ENCODE assay signal across 15 cellular contexts in genomic region chr13:60155978-60156377, GRCh38. TPM values are rescaled to one million over a fixed set of nuclear protein-coding genes. Genes with fewer than 3 reads are reported as not detected.
DNase-seq lines count a peak whose midpoint lies in the region; ATAC-seq and TF ChIP-seq lines count a peak whose summit lies in the region.
"Had no signal": no experiment of that assay in that cellular context is flagged by ENCODE, and none has a peak within 500 bp of the region (broad histone marks: within the 10 kb centered on the region; RNA-seq: fewer than 3 reads in every experiment).

No MANE protein-coding gene starts in this region.

- no peak for TF ChIP-seq RAD21 in SK-N-SH (IDR thresholded peaks at IDR 0.05; ENCODE audit: low read length)

- H2AK5ac ChIP-seq in mesendoderm (ENCODE audit: low read length) = no peak overlapping the region

- no peaks in the 10 kb centered on the region for H3K9me2 ChIP-seq in SK-N-SH

- H2BK5ac ChIP-seq in mesendoderm (ENCODE audit: low read length) = no peak overlapping the region

- no peak overlapping the region for H4K5ac ChIP-seq in mesendoderm (ENCODE audit: low read length)

- H3K4me3 ChIP-seq in SK-N-SH (ENCODE audit: low read depth in 2 of 2, low read length in 1 of 2) (no peak overlapping the region), mesendoderm (ENCODE audit: low read length) (no peak overlapping the region), right cardiac atrium (ENCODE audit: low read length) (no peak overlapping the region)
- H3K4me3 ChIP-seq: coronary artery, esophagus squamous epithelium, skin epidermis had no signal

- H3K4me1 ChIP-seq in SK-N-SH (ENCODE audit: control insufficient read depth in 1 of 2, insufficient read depth in 2 of 2, low read depth in 1 of 2, low read length in 1 of 2) (peaks cover 0 to 33% of the 10 kb centered on the region in 2 experiments; a peak in 2 of 4 replicates), mesendoderm (ENCODE audit: control insufficient read depth, low read depth, low read length) (peaks cover 4% of the 10 kb centered on the region), right cardiac atrium (ENCODE audit: control insufficient read depth, insufficient read depth, low read length) (no peaks in the 10 kb centered on the region)

- CTCF ChIA-PET in SK-N-SH (lab: Yijun Ruan, JAX) = interaction anchor here (1.1 kb wide), 1 partner anchor 10 kb away, joined by 5 read pairs; no protein-coding TSS in a partner anchor

- no peak for TF ChIP-seq CTCF in SK-N-SH (IDR thresholded peaks at IDR 0.05)

- H4K8ac ChIP-seq in mesendoderm (ENCODE audit: low read depth, low read length) = no peak overlapping the region

- H3K79me2 ChIP-seq in SK-N-SH (ENCODE audit: insufficient read depth) (peaks cover 98% of the 10 kb centered on the region), mesendoderm (ENCODE audit: control insufficient read depth, insufficient read depth, low read length) (peaks cover 64% of the 10 kb centered on the region)

- no peak overlapping the region for H3K4me2 ChIP-seq in SK-N-SH
- no peak overlapping the region for H3K4me2 ChIP-seq in mesendoderm (ENCODE audit: low read length)

- no peak overlapping the region for H3K56ac ChIP-seq in mesendoderm (ENCODE audit: low read length)

- POLR2A ChIA-PET in SK-N-SH (lab: Yijun Ruan, JAX) = no interaction called here

- no peaks in the 10 kb centered on the region for H3F3A ChIP-seq in SK-N-SH (replicated peaks; ENCODE audit: insufficient read depth)

- peak; percentile 66 for ATAC-seq in GM18502 (IDR thresholded peaks at IDR 0.05; ENCODE audit: poor library complexity, unreplicated experiment)
- peak; percentile 59 for ATAC-seq in HG02884 (IDR thresholded peaks at IDR 0.05; ENCODE audit: unreplicated experiment)
- ATAC-seq in HG02981 (IDR thresholded peaks at IDR 0.05; ENCODE audit: unreplicated experiment) = no peak
- ATAC-seq in right cardiac atrium = no peak
- ATAC-seq: CD8-positive, alpha-beta T cell had no signal

- H3K4ac ChIP-seq in mesendoderm (ENCODE audit: low read depth, low read length) = no peak overlapping the region

- H3K27ac ChIP-seq in SK-N-SH (ENCODE audit: low read depth in 2 of 2, low read length in 1 of 2) (no peak overlapping the region; a peak in 1 of 4 replicates), mesendoderm (ENCODE audit: low read depth, low read length) (no peak overlapping the region), right cardiac atrium (ENCODE audit: low read length) (no peak overlapping the region)
- H3K27ac ChIP-seq: coronary artery, esophagus squamous epithelium, skin epidermis had no signal

- H3K9me3 ChIP-seq in SK-N-SH (no peaks in the 10 kb centered on the region), right cardiac atrium (ENCODE audit: control insufficient read depth, low read length) (no peaks in the 10 kb centered on the region)
- H3K9me3 ChIP-seq: esophagus squamous epithelium had no signal

- H3K9ac ChIP-seq in SK-N-SH (no peak overlapping the region), mesendoderm (ENCODE audit: low read length) (no peak overlapping the region)

- no peak overlapping the region for H3K23ac ChIP-seq in mesendoderm (ENCODE audit: low read length)

- no peak overlapping the region for H3K18ac ChIP-seq in mesendoderm (ENCODE audit: low read length)

- H3K79me1 ChIP-seq in mesendoderm (ENCODE audit: low read length) = peaks cover 5% of the 10 kb centered on the region

- no peaks in the 10 kb centered on the region for H3K27me3 ChIP-seq in SK-N-SH (ENCODE audit: insufficient read depth)
- no peaks in the 10 kb centered on the region for H3K27me3 ChIP-seq in mesendoderm (ENCODE audit: insufficient read depth, low read length, poor library complexity)
- no peaks in the 10 kb centered on the region for H3K27me3 ChIP-seq in right cardiac atrium (ENCODE audit: control insufficient read depth, insufficient read depth)
- H3K27me3 ChIP-seq: esophagus squamous epithelium had no signal

- H2AFZ ChIP-seq in SK-N-SH (ENCODE audit: low read depth) = peak overlapping the region; percentile 16; the same call in 1 of the 2 replicates

- no peak overlapping the region for H2BK15ac ChIP-seq in mesendoderm (replicated peaks; ENCODE audit: low read depth)

- no peak for DNase-seq in SK-N-SH
- peak; percentile 57 for DNase-seq in mesendoderm
- DNase-seq in Ammon's horn (ENCODE audit: low spot score) = no peak
- DNase-seq in right cardiac atrium = no peak
- no peak for DNase-seq in NCI-H510A (lab: John Stamatoyannopoulos, UW)
- DNase-seq: activated B cell treated with CpG ODN at 0.5 μM for 24 hours; CD8-positive, alpha-beta T cell; esophagus squamous epithelium; KG1; NCI-H187 treated with DMSO at 0.1 percent for 48 hours had no signal

- H4K20me1 ChIP-seq in SK-N-SH (ENCODE audit: insufficient read depth) = peaks cover 5% of the 10 kb centered on the region; the same call in 1 of the 2 replicates

- H2BK120ac ChIP-seq in mesendoderm (ENCODE audit: low read depth, low read length) = peak overlapping the region; percentile 45

- intact Hi-C loops in right cardiac atrium (cut with DNase I) = no loop called here

- TF ChIP-seq EP300 in SK-N-SH (IDR thresholded peaks at IDR 0.05; ENCODE audit: borderline replicate concordance in 1 of 2, low read depth in 1 of 2, low read length in 1 of 2) = no peak

- H3K36me3 ChIP-seq in SK-N-SH (replicated peaks in 1 of 2; ENCODE audit: control insufficient read depth in 1 of 2, insufficient read depth in 2 of 2, low read length in 1 of 2) (peaks cover 0 to 1% of the 10 kb centered on the region in 2 experiments), mesendoderm (ENCODE audit: control insufficient read depth, insufficient read depth, low read length) (no peaks in the 10 kb centered on the region)
- H3K36me3 ChIP-seq: esophagus squamous epithelium had no signal

TF ChIP-seq in SK-N-SH, 30 proteins besides CTCF, POLR2A, EP300 and RAD21:
- TF ChIP-seq GABPA (IDR thresholded peaks at IDR 0.05; ENCODE audit: low read depth) (no peak), EZH2phosphoT487 (IDR thresholded peaks at IDR 0.05; ENCODE audit: borderline replicate concordance, low read depth) (no peak), FOXJ3 (CRISPR knock-in tag; IDR thresholded peaks at IDR 0.05) (no peak), FOXM1 (IDR thresholded peaks at IDR 0.05; ENCODE audit: low read depth) (no peak), GATA2 (CRISPR knock-in tag; IDR thresholded peaks at IDR 0.05) (no peak), RCOR1 (IDR thresholded peaks at IDR 0.05; ENCODE audit: low read length) (no peak), NFIC (IDR thresholded peaks at IDR 0.05; ENCODE audit: borderline replicate concordance) (no peak), ZBTB33 (IDR thresholded peaks at IDR 0.05; ENCODE audit: borderline replicate concordance, low read depth) (no peak), CHD2 (IDR thresholded peaks at IDR 0.05; ENCODE audit: low read length, partially characterized antibody) (no peak), PBX3 (IDR thresholded peaks at IDR 0.05) (no peak), TEAD4 (IDR thresholded peaks at IDR 0.05; ENCODE audit: borderline replicate concordance, insufficient read depth) (no peak), RXRA (IDR thresholded peaks at IDR 0.05; ENCODE audit: borderline replicate concordance, low read depth) (no peak), SMC3 (IDR thresholded peaks at IDR 0.05; ENCODE audit: low read depth, low read length) (no peak), MAX (IDR thresholded peaks at IDR 0.05; ENCODE audit: low read depth) (no peak), YY1 (IDR thresholded peaks at IDR 0.05; ENCODE audit: low read depth) (no peak), ELF1 (IDR thresholded peaks at IDR 0.05) (no peak)
- TF ChIP-seq, protein P1, sequence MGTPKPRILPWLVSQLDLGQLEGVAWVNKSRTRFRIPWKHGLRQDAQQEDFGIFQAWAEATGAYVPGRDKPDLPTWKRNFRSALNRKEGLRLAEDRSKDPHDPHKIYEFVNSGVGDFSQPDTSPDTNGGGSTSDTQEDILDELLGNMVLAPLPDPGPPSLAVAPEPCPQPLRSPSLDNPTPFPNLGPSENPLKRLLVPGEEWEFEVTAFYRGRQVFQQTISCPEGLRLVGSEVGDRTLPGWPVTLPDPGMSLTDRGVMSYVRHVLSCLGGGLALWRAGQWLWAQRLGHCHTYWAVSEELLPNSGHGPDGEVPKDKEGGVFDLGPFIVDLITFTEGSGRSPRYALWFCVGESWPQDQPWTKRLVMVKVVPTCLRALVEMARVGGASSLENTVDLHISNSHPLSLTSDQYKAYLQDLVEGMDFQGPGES (IDR thresholded peaks at IDR 0.05; ENCODE audit: low read depth, low read length) = no peak
TF ChIP-seq in SK-N-SH: peak in this region for 0.

RNA-seq across cellular contexts. Expression of gene DIAPH3, which starts 7.8 kb away (rescaled TPM):
- polyA plus RNA-seq in SK-N-SH (2012; rRNA removed) (5.4 TPM in 2 replicates), right cardiac atrium (0.09 TPM)
- 7.3 and 9.8 TPM in 2 replicates for polyA plus RNA-seq in SK-N-SH (2012; cell fraction: cytosol; rRNA removed)
- 3.6 and 5.8 TPM in 2 replicates for polyA plus RNA-seq in SK-N-SH (2012; cell fraction: nucleus; rRNA removed)
- polyA plus RNA-seq in mesendoderm (2013, experiment 1 of 2) = 29.5 TPM
- polyA plus RNA-seq in mesendoderm (2013, experiment 2 of 2) = 30.1 TPM
- total RNA-seq in right cardiac atrium = under 1 TPM; 0.29 to 0.46 (median 0.37) TPM

Comparison
In these comparisons a context has a peak if more than half of its experiments do, and no peak if none do; other contexts are left out.
1. ATAC-seq: peak in GM18502 (single experiment) and HG02884 (single experiment); none in HG02981 (single experiment) and right cardiac atrium (0 of 2).